Comparison of ENCODE assay signal across 19 cellular contexts in genomic region chr20:59145247-59145925, GRCh38. TPM values are rescaled to one million over a fixed set of nuclear protein-coding genes. Genes with fewer than 3 reads are reported as not detected.
A peak's percentile ranks its signal among the peaks of the same experiment; 100 is the strongest.
DNase-seq lines count a peak whose midpoint lies in the region; ATAC-seq and TF ChIP-seq lines count a peak whose summit lies in the region.
"Had no signal": no experiment of that assay in that cellular context is flagged by ENCODE, and none has a peak within 500 bp of the region (broad histone marks: within the 10 kb centered on the region; RNA-seq: fewer than 3 reads in every experiment).

No MANE protein-coding gene starts in this region.

- H3K36me3 Mint-ChIP-seq in activated CD8-positive, alpha-beta T cell treated with anti-CD3 and anti-CD28 coated beads, Interleukin-2, amount 10 ng/mL, durations not matched to agents 7 days and 5 days (ENCODE audit: low read depth), result peaks cover 10% of the 10 kb centered on the region

- CTCF ChIA-PET in activated CD8-positive, alpha-beta T cell treated with anti-CD3 and anti-CD28 coated beads, Interleukin-2, amount 10 ng/mL, durations not matched to agents 7 days and 5 days (lab: Charles Lee), result interaction anchor here (1.3 to 4.2 kb wide), 5 partner anchors 9 to 62 kb away, joined by 4 to 29 read pairs (median 13); no protein-coding TSS in a partner anchor

- intact Hi-C loops in cardiac septum (cut with DNase I) (no loop called here), heart right ventricle (cut with DNase I) (no loop called here)

- POLR2A ChIA-PET in activated CD8-positive, alpha-beta T cell treated with anti-CD3 and anti-CD28 coated beads, Interleukin-2, amount 10 ng/mL, durations not matched to agents 7 days and 5 days (lab: Charles Lee), result interaction anchor here (1.1 to 6.3 kb wide), 5 partner anchors 14 to 56 kb away, joined by 3 to 49 read pairs (median 6); partner anchors contain the start of gene ZNF831

- H3K9me3 Mint-ChIP-seq in activated CD8-positive, alpha-beta T cell treated with anti-CD3 and anti-CD28 coated beads, Interleukin-2, amount 10 ng/mL, durations not matched to agents 7 days and 5 days (ENCODE audit: insufficient read depth), result no peaks in the 10 kb centered on the region

- H3K36me3 ChIP-seq in heart right ventricle, result no peaks in the 10 kb centered on the region

- TF ChIP-seq CTCF in heart right ventricle (IDR thresholded peaks at IDR 0.05), result no peak

- WGBS in heart right ventricle, 2 donors, result 90% methylated on average over 5 of the region's 5 CpGs

- no peaks in the 10 kb centered on the region for H3K9me3 ChIP-seq in heart right ventricle

- H3K4me3 Mint-ChIP-seq in activated CD8-positive, alpha-beta T cell treated with anti-CD3 and anti-CD28 coated beads, Interleukin-2, amount 10 ng/mL, durations not matched to agents 7 days and 5 days, result peak overlapping the region; percentile 75
- H3K4me3 Mint-ChIP-seq: endodermal cell had no signal

- H3K27ac ChIP-seq in heart right ventricle, result peak overlapping the region in 3 of 10 donors; percentile 72 to 78 (median 74)
- H3K27ac ChIP-seq: RWPE1 had no signal

- ATAC-seq in heart right ventricle, result no peak
- no peak for ATAC-seq in activated CD8-positive, alpha-beta T cell treated with anti-CD3 and anti-CD28 coated beads, Interleukin-2, amount 10 ng/mL, durations not matched to agents 7 days and 5 days
- no peak for ATAC-seq in HG02678 (IDR thresholded peaks at IDR 0.05; ENCODE audit: unreplicated experiment)
- ATAC-seq: HepG2 had no signal

- H3K4me1 ChIP-seq in heart right ventricle, result peaks cover 4 to 51% (median 35%) of the 10 kb centered on the region in 9 donors

- H3K27me3 Mint-ChIP-seq in activated CD8-positive, alpha-beta T cell treated with anti-CD3 and anti-CD28 coated beads, Interleukin-2, amount 10 ng/mL, durations not matched to agents 7 days and 5 days (ENCODE audit: low read depth), result no peaks in the 10 kb centered on the region

- H3K27me3 ChIP-seq in heart right ventricle, result no peaks in the 10 kb centered on the region

- H3K4me1 Mint-ChIP-seq in activated CD8-positive, alpha-beta T cell treated with anti-CD3 and anti-CD28 coated beads, Interleukin-2, amount 10 ng/mL, durations not matched to agents 7 days and 5 days (ENCODE audit: low read depth), result peaks cover 70% of the 10 kb centered on the region
- H3K4me1 Mint-ChIP-seq: endodermal cell had no signal

- DNase-seq in cardiac septum (ENCODE audit: low spot score) (peak; percentile 4), heart right ventricle (no peak), islet precursor cell (peak; percentile 16), epidermal melanocyte (ENCODE audit: insufficient read length, low spot score) (no peak)
- no peak for DNase-seq in activated CD8-positive, alpha-beta T cell treated with anti-CD3 and anti-CD28 coated beads, Interleukin-2, amount 10 ng/mL, durations not matched to agents 7 days and 5 days
- DNase-seq in stimulated activated CD4-positive, alpha-beta T cell treated with anti-CD3 and anti-CD28 coated beads, Interleukin-2, amount 100 ng/mL, for 24 hours, result no peak
- DNase-seq in stimulated activated CD4-positive, alpha-beta T cell treated with anti-CD3 and anti-CD28 coated beads, Interleukin-12 subunit alpha, Interleukin-12 subunit beta, amount 100 ng/mL, for 4 hours, result no peak
- DNase-seq: Calu3, endodermal cell, mesendoderm, NCI-H1694, NCI-H2227 treated with DMSO at 0.1 percent for 48 hours, substantia nigra had no signal

- H3K4me3 ChIP-seq in heart right ventricle, result peak overlapping the region in 1 of 10 donors; percentile 2

- H3K27ac Mint-ChIP-seq in activated CD8-positive, alpha-beta T cell treated with anti-CD3 and anti-CD28 coated beads, Interleukin-2, amount 10 ng/mL, durations not matched to agents 7 days and 5 days, result peak overlapping the region; percentile 77
- H3K27ac Mint-ChIP-seq: endodermal cell had no signal

RNA-seq across cellular contexts. Expression of gene ZNF831, which starts 18.2 kb away (rescaled TPM):
- total RNA-seq in cardiac septum (0.05 TPM), heart right ventricle (under 1 TPM in 9 of 10 donors, not detected in 1; 0.02 to 0.72 (median 0.17) TPM)
- under 1 TPM; 0.01 to 0.07 TPM for polyA plus RNA-seq in heart right ventricle
- total RNA-seq in activated CD8-positive, alpha-beta T cell treated with anti-CD3 and anti-CD28 coated beads, Interleukin-2, amount 10 ng/mL, durations not matched to agents 7 days and 5 days, result 1 to 10 TPM; 8.6 to 9.2 TPM
- total RNA-seq: Calu3, cerebellum, endodermal cell, HepG2, MCF 10A had no signal
- polyA plus RNA-seq: HepG2, keratinocyte had no signal

Comparison
In these comparisons a context has a peak if more than half of its experiments do, and no peak if none do; other contexts are left out.
1. DNase-seq: peak in cardiac septum (single experiment) and islet precursor cell (single experiment); none in heart right ventricle (0 of 2), activated CD8-positive, alpha-beta T cell treated with anti-CD3 and anti-CD28 coated beads, Interleukin-2, amount 10 ng/mL, durations not matched to agents 7 days and 5 days (single experiment), stimulated activated CD4-positive, alpha-beta T cell treated with anti-CD3 and anti-CD28 coated beads, Interleukin-2, amount 100 ng/mL, for 24 hours (0 of 2), stimulated activated CD4-positive, alpha-beta T cell treated with anti-CD3 and anti-CD28 coated beads, Interleukin-12 subunit alpha, Interleukin-12 subunit beta, amount 100 ng/mL, for 4 hours (single experiment) and epidermal melanocyte (single experiment).